17 cellular contexts compared by ENCODE assay signal in the genomic region with DNA sequence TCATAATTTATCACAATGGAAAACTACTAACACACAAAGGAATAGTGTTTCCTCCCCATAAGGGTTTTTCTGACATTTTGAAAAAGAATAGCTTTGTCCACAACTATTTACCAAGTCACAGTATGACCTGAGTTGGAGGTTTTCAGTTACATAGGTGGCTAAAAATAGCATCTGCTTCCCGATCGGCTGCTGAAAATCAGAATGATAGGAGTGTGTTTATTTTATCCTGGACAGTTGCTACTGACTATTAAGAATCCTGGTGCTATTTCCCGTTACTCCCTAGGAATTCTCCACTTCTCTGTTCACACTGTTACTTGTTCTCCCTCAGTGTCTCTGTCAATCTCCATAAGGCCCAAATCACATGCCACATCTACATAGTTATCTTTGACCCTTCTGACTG.
"Had no signal": no experiment of that assay in that cellular context is flagged by ENCODE, and none has a peak within 500 bp of the region (broad histone marks: within the 10 kb centered on the region; RNA-seq: fewer than 3 reads in every experiment).

No MANE protein-coding gene starts in this region.

- H3K4me3 Mint-ChIP-seq: activated CD8-positive, alpha-beta T cell treated with anti-CD3 and anti-CD28 coated beads for 36 hours; central memory CD8-positive, alpha-beta T cell; natural killer cell treated with Interleukin-12 subunit alpha and Interleukin-12 subunit beta and Interleukin-15 and Interleukin-18, amount 100 ng/mL, for 72 hours; T-helper 17 cell had no signal

- H3K9me3 ChIP-seq: heart right ventricle, psoas muscle, stomach, testis, upper lobe of right lung had no signal

- H3K27me3 Mint-ChIP-seq: activated CD8-positive, alpha-beta T cell treated with anti-CD3 and anti-CD28 coated beads for 36 hours; central memory CD8-positive, alpha-beta T cell; natural killer cell treated with Interleukin-12 subunit alpha and Interleukin-12 subunit beta and Interleukin-15 and Interleukin-18, amount 100 ng/mL, for 72 hours; T-helper 17 cell had no signal

- H3K4me1 ChIP-seq: testis, upper lobe of right lung had no signal

- H3K27ac Mint-ChIP-seq: activated CD8-positive, alpha-beta T cell treated with anti-CD3 and anti-CD28 coated beads for 36 hours; activated naive CD4-positive, alpha-beta T cell treated with anti-CD3 and anti-CD28 coated beads, Interleukin-2, amount 50 U/mL, for 72 hours; natural killer cell treated with Interleukin-12 subunit alpha and Interleukin-12 subunit beta and Interleukin-15 and Interleukin-18, amount 100 ng/mL, for 72 hours; T-helper 17 cell had no signal

- H3K36me3 Mint-ChIP-seq: activated naive CD4-positive, alpha-beta T cell treated with anti-CD3 and anti-CD28 coated beads, Interleukin-2, amount 50 U/mL, for 72 hours; natural killer cell treated with Interleukin-12 subunit alpha and Interleukin-12 subunit beta and Interleukin-15 and Interleukin-18, amount 100 ng/mL, for 72 hours had no signal

- H3K27ac ChIP-seq: psoas muscle, stomach, testis, upper lobe of right lung had no signal

- H3K36me3 ChIP-seq: heart right ventricle, stomach, upper lobe of right lung had no signal

- H3K9me3 Mint-ChIP-seq: activated CD8-positive, alpha-beta T cell treated with anti-CD3 and anti-CD28 coated beads for 36 hours; natural killer cell treated with Interleukin-12 subunit alpha and Interleukin-12 subunit beta and Interleukin-15 and Interleukin-18, amount 100 ng/mL, for 72 hours had no signal

- H3K4me3 ChIP-seq: heart right ventricle, psoas muscle, stomach, testis, upper lobe of right lung had no signal

- DNase-seq: activated CD4-positive, alpha-beta T cell treated with anti-CD3 and anti-CD28 coated beads for 4 hours; activated CD8-positive, alpha-beta T cell treated with anti-CD3 and anti-CD28 coated beads for 36 hours; activated gamma-delta T cell; activated T-cell treated with anti-CD3 and anti-CD28 coated beads, Interleukin-2, amount 50 U/mL, for 48 hours; effector CD8-positive, alpha-beta T cell; heart right ventricle; left cardiac atrium; mammary epithelial cell; psoas muscle; stimulated activated CD4-positive, alpha-beta T cell treated with anti-CD3 and anti-CD28 coated beads, Interleukin-2, amount 100 ng/mL, for 24 hours; stomach; T-helper 17 cell; testis; upper lobe of right lung had no signal

- H3K4me1 Mint-ChIP-seq: central memory CD8-positive, alpha-beta T cell; T-helper 17 cell had no signal

- H3K27me3 ChIP-seq: heart right ventricle, stomach, testis, upper lobe of right lung had no signal
